Comparison of ENCODE assay signal across 21 cellular contexts in the genomic region with DNA sequence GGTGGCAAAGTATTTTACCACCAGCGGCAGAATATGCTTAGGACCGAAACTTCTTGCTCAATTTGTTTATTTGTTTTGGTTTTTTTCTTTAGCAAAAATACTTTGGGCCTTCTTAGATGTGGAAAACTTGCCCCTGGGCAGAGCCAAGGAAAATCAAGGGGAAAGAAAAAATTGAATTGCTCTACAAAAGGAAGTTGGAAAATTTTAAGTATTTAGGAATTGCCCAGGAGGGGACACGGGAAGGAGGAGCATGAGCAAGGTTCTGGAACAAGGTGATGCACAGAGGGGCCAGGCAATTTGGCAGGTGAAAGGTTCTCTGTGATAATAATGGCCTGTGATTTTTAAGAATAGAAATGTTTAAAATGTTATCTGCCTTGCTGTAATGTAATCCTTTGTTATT. TPM values are rescaled to one million over a fixed set of nuclear protein-coding genes. Genes with fewer than 3 reads are reported as not detected.
DNase-seq lines count a peak whose midpoint lies in the region; ATAC-seq, FAIRE-seq and TF ChIP-seq lines count a peak whose summit lies in the region.
"Had no signal": no experiment of that assay in that cellular context is flagged by ENCODE, and none has a peak within 500 bp of the region (broad histone marks: within the 10 kb centered on the region; RNA-seq: fewer than 3 reads in every experiment).

No MANE protein-coding gene starts in this region.

- H3K79me2 ChIP-seq in ACC112 (ENCODE audit: control insufficient read depth, insufficient read depth, low read length, unreplicated experiment) = peaks cover 6% of the 10 kb centered on the region

- H3K27ac ChIP-seq in ACC112 (ENCODE audit: low read depth, low read length) (peak overlapping the region; percentile 99), gastrocnemius medialis (peak overlapping the region in 3 of 4 donors; percentile 48 to 62 (median 61)), ovary (no peak overlapping the region)
- H3K27ac ChIP-seq: KMS-11, neural progenitor cell, RWPE1, VCaP had no signal

- 55 to 77% (median 72%) methylated on average over 3 of the region's 3 CpGs for WGBS in ovary, 3 donors

- TF ChIP-seq POLR2A in gastrocnemius medialis (IDR thresholded peaks at IDR 0.05) = no peak
- no peak for TF ChIP-seq POLR2A in ovary (IDR thresholded peaks at IDR 0.05)

- in situ Hi-C loops in gastrocnemius medialis (cut with MboI; ENCODE audit: low sequenced_read_pairs in 4 of 4) = no loop called here

- no peaks in the 10 kb centered on the region for H3K9me3 ChIP-seq in gastrocnemius medialis
- H3K9me3 ChIP-seq in ovary = no peaks in the 10 kb centered on the region
- H3K9me3 ChIP-seq: right lobe of liver had no signal

- H3K36me3 ChIP-seq in ACC112 (ENCODE audit: insufficient read depth, low read length) (no peaks in the 10 kb centered on the region), gastrocnemius medialis (no peaks in the 10 kb centered on the region), ovary (no peaks in the 10 kb centered on the region)
- H3K36me3 ChIP-seq: neural progenitor cell, right lobe of liver had no signal

- DNase-seq in RKO (ENCODE audit: low spot score) (peak; percentile 40), fibroblast of villous mesenchyme (ENCODE audit: low read depth) (no peak), gastrocnemius medialis (no peak), Ammon's horn (ENCODE audit: low spot score) (no peak), ovary (no peak), D721Med (ENCODE audit: insufficient read length, low spot score) (no peak)
- DNase-seq: ACHN; activated CD8-positive, alpha-beta memory T cell treated with anti-CD3 and anti-CD28 coated beads for 24 hours; amniotic stem cell; immature natural killer cell; NCI-H1105 treated with DMSO at 0.1 percent for 48 hours; NCI-H2171 treated with DMSO at 0.1 percent for 48 hours; right lobe of liver; T-helper 1 cell had no signal

- TF ChIP-seq EP300 in ovary (IDR thresholded peaks at IDR 0.05) = no peak

- no peak for FAIRE-seq in D721Med (lab: Jason Lieb, UNC)

- intact Hi-C loops in gastrocnemius medialis (cut with DNase I; ENCODE audit: low total_unique reads) (no loop called here), ovary (cut with DNase I) (no loop called here)

- no peak for TF ChIP-seq CTCF in fibroblast of villous mesenchyme (IDR thresholded peaks at IDR 0.05; ENCODE audit: insufficient read depth, low read depth, low read length)
- no peak for TF ChIP-seq CTCF in gastrocnemius medialis (IDR thresholded peaks at IDR 0.05 in 4 of 5, conservative IDR thresholded peaks at IDR 0.05 in 1 of 5)
- no peak for TF ChIP-seq CTCF in ovary (IDR thresholded peaks at IDR 0.05)
- no peak for TF ChIP-seq CTCF in D721Med (IDR thresholded peaks at IDR 0.05; ENCODE audit: insufficient read depth, missing control alignments)

- no peak overlapping the region for H2AFZ ChIP-seq in ACC112 (ENCODE audit: low read length, unreplicated experiment)
- H2AFZ ChIP-seq: neural progenitor cell had no signal

- H3K27me3 ChIP-seq in ACC112 (ENCODE audit: insufficient read depth, low read length) = no peaks in the 10 kb centered on the region
- H3K27me3 ChIP-seq in gastrocnemius medialis = no peaks in the 10 kb centered on the region
- no peaks in the 10 kb centered on the region for H3K27me3 ChIP-seq in ovary
- H3K27me3 ChIP-seq: neural progenitor cell, right lobe of liver had no signal

- no peak for ATAC-seq in gastrocnemius medialis
- no peak for ATAC-seq in HG03520 (IDR thresholded peaks at IDR 0.05; ENCODE audit: unreplicated experiment)
- ATAC-seq: activated T-helper 17 cell treated with anti-CD3 and anti-CD28 coated beads, Interleukin-2, amount 50 U/mL, for 72 hours had no signal

- peaks cover 42% of the 10 kb centered on the region for H3K4me1 ChIP-seq in ACC112 (ENCODE audit: control insufficient read depth, insufficient read depth, low read length, unreplicated experiment)
- H3K4me1 ChIP-seq in gastrocnemius medialis = peaks cover 0 to 14% of the 10 kb centered on the region in 2 donors
- H3K4me1 ChIP-seq in ovary (ENCODE audit: insufficient read depth) = no peaks in the 10 kb centered on the region
- H3K4me1 ChIP-seq: neural progenitor cell, right lobe of liver had no signal

- peak overlapping the region; percentile 74 for H3K4me3 ChIP-seq in ACC112 (ENCODE audit: low read depth, low read length)
- peak overlapping the region; percentile 54 for H3K4me3 ChIP-seq in fibroblast of villous mesenchyme (ENCODE audit: low read depth, low read length)
- H3K4me3 ChIP-seq in gastrocnemius medialis = no peak overlapping the region
- H3K4me3 ChIP-seq in ovary = no peak overlapping the region
- H3K4me3 ChIP-seq: neural progenitor cell, right lobe of liver had no signal

RNA-seq across cellular contexts. Expression of a gene that starts 28.6 kb away (rescaled TPM):
- total RNA-seq in fibroblast of villous mesenchyme = 98.9 and 180 TPM in 2 replicates
- total RNA-seq in gastrocnemius medialis = 1 to 10 TPM; 2.5 to 7.1 (median 2.9) TPM
- total RNA-seq in ovary = 1 to 10 TPM in 6 of 7 donors, under 1 TPM in 1; 0.91 to 4.5 (median 3.3) TPM
- polyA plus RNA-seq in ovary = 1 to 10 TPM; 1.5 to 7.0 TPM
- total RNA-seq: activated T-helper 17 cell treated with anti-CD3 and anti-CD28 coated beads, Interleukin-2, amount 50 U/mL, for 72 hours had no signal
- polyA plus RNA-seq: immature natural killer cell had no signal

Comparison
In these comparisons a context has a peak if more than half of its experiments do, and no peak if none do; other contexts are left out.
1. H3K27ac ChIP-seq: peak in ACC112 (single experiment) and gastrocnemius medialis (3 of 4); none in ovary (0 of 2).
2. H3K4me3 ChIP-seq: peak in ACC112 (single experiment) and fibroblast of villous mesenchyme (single experiment); none in gastrocnemius medialis (0 of 4) and ovary (single experiment).
3. RNA of a gene that starts 28.6 kb away (total RNA-seq): 98.9 to 180 TPM in fibroblast of villous mesenchyme; 0.91 to 4.5 TPM in ovary and 2.5 to 7.1 TPM in gastrocnemius medialis; every median in the first group is over 10 times any median in the second.